Comparison of ENCODE assay signal across 20 cellular contexts in genomic region chr20:47922280-47922675, GRCh38.
DNase-seq lines count a peak whose midpoint lies in the region; ATAC-seq and TF ChIP-seq lines count a peak whose summit lies in the region.
"Had no signal": no experiment of that assay in that cellular context is flagged by ENCODE, and none has a peak within 500 bp of the region (broad histone marks: within the 10 kb centered on the region; RNA-seq: fewer than 3 reads in every experiment).

No MANE protein-coding gene starts in this region.

- peaks cover 0 to 9% of the 10 kb centered on the region in 2 donors for H3K27me3 ChIP-seq in breast epithelium
- H3K27me3 ChIP-seq in SJCRH30: no peaks in the 10 kb centered on the region

- TF ChIP-seq POLR2A in breast epithelium (IDR thresholded peaks at IDR 0.05): no peak

- intact Hi-C loops in MCF 10A (cut with micrococcal nuclease) (no loop called here), breast epithelium (cut with DNase I; ENCODE audit: low total_unique reads) (no loop called here), Right ventricle myocardium inferior (cut with DNase I) (no loop called here)

- BruUV-seq in MCF 10A (replicated peaks; lab: Mats Ljungman, UMichigan): no TSS peak

- H3K36me3 ChIP-seq in breast epithelium: no peaks in the 10 kb centered on the region
- no peaks in the 10 kb centered on the region for H3K36me3 ChIP-seq in SJCRH30
- H3K36me3 ChIP-seq: MG63 had no signal

- peaks cover 31% of the 10 kb centered on the region for H3K4me1 Mint-ChIP-seq in MCF 10A (ENCODE audit: insufficient read depth, unreplicated experiment)
- H3K4me1 Mint-ChIP-seq: activated naive CD4-positive, alpha-beta T cell treated with anti-CD3 and anti-CD28 coated beads, Interleukin-2, amount 50 U/mL, for 24 hours; stimulated activated naive CD8-positive, alpha-beta T cell treated with anti-CD3 and anti-CD28 coated beads, Interleukin-15, amount 100 ng/mL, for 72 hours had no signal

- peaks cover 26% of the 10 kb centered on the region for H3K9me3 Mint-ChIP-seq in MCF 10A (ENCODE audit: unreplicated experiment)
- H3K9me3 Mint-ChIP-seq: activated naive CD4-positive, alpha-beta T cell treated with anti-CD3 and anti-CD28 coated beads, Interleukin-2, amount 50 U/mL, for 24 hours had no signal

- TF ChIP-seq CTCF in MCF 10A (IDR thresholded peaks at IDR 0.05; ENCODE audit: unreplicated experiment) (no peak), breast epithelium (IDR thresholded peaks at IDR 0.05) (no peak)

- H3K4me3 Mint-ChIP-seq in MCF 10A (ENCODE audit: unreplicated experiment): no peak overlapping the region
- H3K4me3 Mint-ChIP-seq: activated naive CD4-positive, alpha-beta T cell treated with anti-CD3 and anti-CD28 coated beads, Interleukin-2, amount 50 U/mL, for 24 hours; stimulated activated naive CD8-positive, alpha-beta T cell treated with anti-CD3 and anti-CD28 coated beads, Interleukin-15, amount 100 ng/mL, for 72 hours had no signal

- ATAC-seq in Right ventricle myocardium inferior: no peak
- ATAC-seq in GM21390 (IDR thresholded peaks at IDR 0.05; ENCODE audit: unreplicated experiment): no peak
- ATAC-seq: GM12878; mucosa of descending colon; right cardiac atrium; stimulated activated naive CD8-positive, alpha-beta T cell treated with anti-CD3 and anti-CD28 coated beads, Interleukin-15, amount 100 ng/mL, for 72 hours had no signal

- no peaks in the 10 kb centered on the region for H3K36me3 Mint-ChIP-seq in MCF 10A (ENCODE audit: insufficient read depth, unreplicated experiment)
- H3K36me3 Mint-ChIP-seq: activated naive CD4-positive, alpha-beta T cell treated with anti-CD3 and anti-CD28 coated beads, Interleukin-2, amount 50 U/mL, for 24 hours had no signal

- H3K4me1 ChIP-seq in breast epithelium (no peaks in the 10 kb centered on the region), SJCRH30 (peaks cover 14% of the 10 kb centered on the region)

- POLR2A ChIA-PET in MCF 10A (lab: Yijun Ruan, JAX): interaction anchor here (0.9 to 1.3 kb wide), 3 partner anchors 13 to 177 kb away, joined by 3 to 4 read pairs (median 3); no protein-coding TSS in a partner anchor

- CTCF ChIA-PET in MCF 10A (lab: Yijun Ruan, JAX): interaction anchor here (1.9 kb wide), 1 partner anchor 135 kb away, joined by 5 read pairs; no protein-coding TSS in a partner anchor

- H3K27ac ChIP-seq in breast epithelium (no peak overlapping the region), SJCRH30 (peak overlapping the region; percentile 3; the same call in 1 of the 2 replicates)

- H3K27me3 Mint-ChIP-seq in MCF 10A (ENCODE audit: insufficient read depth, unreplicated experiment): no peaks in the 10 kb centered on the region

- H3K4me3 ChIP-seq in breast epithelium (no peak overlapping the region), SJCRH30 (no peak overlapping the region)
- H3K4me3 ChIP-seq: GM12878, MG63, mucosa of descending colon had no signal

- H3K9me3 ChIP-seq in breast epithelium (no peaks in the 10 kb centered on the region), SJCRH30 (replicated peaks) (peaks cover 12% of the 10 kb centered on the region)

- peak overlapping the region; percentile 59 for H3K27ac Mint-ChIP-seq in MCF 10A (ENCODE audit: low read depth, unreplicated experiment)
- H3K27ac Mint-ChIP-seq: activated naive CD4-positive, alpha-beta T cell treated with anti-CD3 and anti-CD28 coated beads, Interleukin-2, amount 50 U/mL, for 24 hours; stimulated activated naive CD8-positive, alpha-beta T cell treated with anti-CD3 and anti-CD28 coated beads, Interleukin-15, amount 100 ng/mL, for 72 hours had no signal

- DNase-seq in MCF 10A (ENCODE audit: unreplicated experiment): peak; percentile 27
- no peak for DNase-seq in breast epithelium (ENCODE audit: low spot score in 2 of 2)
- no peak for DNase-seq in SJCRH30
- peak; percentile 8 for DNase-seq in fibroblast of peridontal ligament (ENCODE audit: extremely low read depth)
- peak; percentile 20 for DNase-seq in stromal cell of bone marrow (ENCODE audit: low read depth)
- no peak for DNase-seq in Right ventricle myocardium inferior (ENCODE audit: missing footprints)
- DNase-seq in anterior cingulate cortex (lab: John Stamatoyannopoulos, UW): no peak
- DNase-seq: activated T-cell treated with anti-CD3 and anti-CD28 coated beads, Interleukin-2, amount 50 U/mL, for 1 hour; effector CD4-positive, alpha-beta T cell; hypothalamus; kidney glomerular epithelial cell; MG63; mucosa of descending colon; NCI-H1930; NCI-H510A treated with DMSO at 0.1 percent for 48 hours; right cardiac atrium; stimulated activated naive CD8-positive, alpha-beta T cell treated with anti-CD3 and anti-CD28 coated beads, Interleukin-15, amount 100 ng/mL, for 72 hours had no signal

Comparison
In these comparisons a context has a peak if more than half of its experiments do, and no peak if none do; other contexts are left out.
1. DNase-seq: peak in MCF 10A (single experiment), fibroblast of peridontal ligament (single experiment) and stromal cell of bone marrow (single experiment); none in breast epithelium (0 of 2), SJCRH30 (0 of 2), Right ventricle myocardium inferior (single experiment) and anterior cingulate cortex (0 of 58).